31 cellular contexts compared by ENCODE assay signal in genomic region chr5:121426153-121426552, GRCh38.
"Had no signal": no experiment of that assay in that cellular context is flagged by ENCODE, and none has a peak within 500 bp of the region (broad histone marks: within the 10 kb centered on the region; RNA-seq: fewer than 3 reads in every experiment).

No MANE protein-coding gene starts in this region.

- H3K4me2 ChIP-seq: SK-N-SH had no signal

- DNase-seq: Kasumi-1, MG63, NCI-H1048, NCI-H1092 treated with DMSO at 0.1 percent for 48 hours, NCI-H1105 treated with DMSO at 0.1 percent for 48 hours, NCI-H1417, NCI-H1436, NCI-H146, NCI-H1694, NCI-H187, NCI-H1930, NCI-H2029 treated with DMSO at 0.1 percent for 48 hours, NCI-H2081 treated with DMSO at 0.1 percent for 48 hours, NCI-H2107, NCI-H2171, NCI-H226, NCI-H446 treated with DMSO at 0.1 percent for 48 hours, NCI-H510A, NCI-H524, NCI-H526, NCI-H69, NCI-H748 treated with DMSO at 0.1 percent for 48 hours, NCI-H82, Peyer's patch, Right ventricle myocardium superior, RPMI8226, SHP77 treated with DMSO at 0.1 percent for 48 hours, SK-N-SH, SW 1271, T-cell had no signal

- H3K9ac ChIP-seq: SK-N-SH had no signal

- H3K9me3 ChIP-seq: MG63, Peyer's patch, SJSA1, SK-N-SH had no signal

- H3K27me3 ChIP-seq: MG63, Peyer's patch, SJSA1 had no signal

- H3K27ac ChIP-seq: Peyer's patch, SJSA1 had no signal

- ATAC-seq: T-cell had no signal

- H3K4me1 ChIP-seq: Peyer's patch, SJSA1 had no signal

- H3K36me3 ChIP-seq: MG63, Peyer's patch, SJSA1 had no signal

- H3K4me3 ChIP-seq: MG63, Peyer's patch, SJSA1 had no signal
